In genomic region chr2:230358305-230358704, GRCh38 we compare ENCODE assay signal across 21 cellular contexts. TPM values are rescaled to one million over a fixed set of nuclear protein-coding genes. Genes with fewer than 3 reads are reported as not detected.
DNase-seq lines count a peak whose midpoint lies in the region; ATAC-seq and TF ChIP-seq lines count a peak whose summit lies in the region.
"Had no signal": no experiment of that assay in that cellular context is flagged by ENCODE, and none has a peak within 500 bp of the region (broad histone marks: within the 10 kb centered on the region; RNA-seq: fewer than 3 reads in every experiment).

No MANE protein-coding gene starts in this region.

- DNase-seq in AG08395 (ENCODE audit: low spot score): peak; percentile 12
- peak; percentile 58 for DNase-seq in HCEC 1CT
- DNase-seq in fibroblast of the aortic adventitia (ENCODE audit: low read depth): peak; percentile 52
- no peak for DNase-seq in NCI-H2171 treated with DMSO at 0.1 percent for 48 hours (lab: John Stamatoyannopoulos, UW)
- no peak for DNase-seq in HK-2 (ENCODE audit: unreplicated experiment)
- DNase-seq in DMS114 treated with DMSO at 0.1 percent for 48 hours (lab: John Stamatoyannopoulos, UW; ENCODE audit: unreplicated experiment): no peak
- DNase-seq: activated CD4-positive, alpha-beta T cell treated with anti-CD3 and anti-CD28 coated beads for 1 hour; activated CD8-positive, alpha-beta memory T cell treated with anti-CD3 and anti-CD28 coated beads, Interleukin-2, amount 10 ng/mL, durations not matched to agents 7 days and 5 days; activated effector memory CD4-positive, alpha-beta T cell treated with anti-CD3 and anti-CD28 coated beads, Interleukin-2, amount 50 U/mL, for 16 hours; aorta; CD4-positive, alpha-beta T cell; DMS79 treated with DMSO at 0.1 percent for 48 hours; H9; heart left ventricle; lower lobe of right lung; naive B cell; NCI-H526; pancreas had no signal

- no peak overlapping the region for H3K4me3 ChIP-seq in fibroblast of the aortic adventitia (ENCODE audit: low read depth, low read length)
- H3K4me3 ChIP-seq: heart left ventricle, lower lobe of right lung, pancreas had no signal

- H3K9me3 Mint-ChIP-seq in activated T-helper 17 cell treated with anti-CD3 and anti-CD28 coated beads, Interleukin-2, amount 50 U/mL, for 72 hours: no peaks in the 10 kb centered on the region

- TF ChIP-seq CTCF in fibroblast of the aortic adventitia (IDR thresholded peaks at IDR 0.05; ENCODE audit: insufficient read depth, low read length): no peak

- H3K27ac Mint-ChIP-seq in activated T-helper 17 cell treated with anti-CD3 and anti-CD28 coated beads, Interleukin-2, amount 50 U/mL, for 72 hours: no peak overlapping the region
- H3K27ac Mint-ChIP-seq: activated CD8-positive, alpha-beta memory T cell treated with anti-CD3 and anti-CD28 coated beads, Interleukin-2, amount 10 ng/mL, durations not matched to agents 7 days and 5 days; CD4-positive, alpha-beta T cell; H9; T-helper 2 cell treated with Interferon-gamma antibody and Interleukin-4, amounts not matched to agents 5 μg/mL and 100 μg/mL, for 36 hours had no signal

- ATAC-seq in activated T-helper 17 cell treated with anti-CD3 and anti-CD28 coated beads, Interleukin-2, amount 50 U/mL, for 72 hours (replicated peaks): peak; percentile 63
- ATAC-seq in GM18909 (IDR thresholded peaks at IDR 0.05; ENCODE audit: poor library complexity, unreplicated experiment): no peak
- ATAC-seq: activated CD8-positive, alpha-beta memory T cell treated with anti-CD3 and anti-CD28 coated beads, Interleukin-2, amount 10 ng/mL, durations not matched to agents 7 days and 5 days; heart left ventricle; lower lobe of right lung; pancreas had no signal

- H3K4me3 Mint-ChIP-seq in activated T-helper 17 cell treated with anti-CD3 and anti-CD28 coated beads, Interleukin-2, amount 50 U/mL, for 72 hours: no peak overlapping the region
- H3K4me3 Mint-ChIP-seq: activated CD8-positive, alpha-beta memory T cell treated with anti-CD3 and anti-CD28 coated beads, Interleukin-2, amount 10 ng/mL, durations not matched to agents 7 days and 5 days; CD4-positive, alpha-beta T cell; H9; naive B cell; T-helper 2 cell treated with Interferon-gamma antibody and Interleukin-4, amounts not matched to agents 5 μg/mL and 100 μg/mL, for 36 hours had no signal

- peaks cover 20% of the 10 kb centered on the region for H3K4me1 Mint-ChIP-seq in activated T-helper 17 cell treated with anti-CD3 and anti-CD28 coated beads, Interleukin-2, amount 50 U/mL, for 72 hours
- H3K4me1 Mint-ChIP-seq: H9 had no signal

- H3K27me3 Mint-ChIP-seq in activated T-helper 17 cell treated with anti-CD3 and anti-CD28 coated beads, Interleukin-2, amount 50 U/mL, for 72 hours: no peaks in the 10 kb centered on the region
- H3K27me3 Mint-ChIP-seq: activated CD8-positive, alpha-beta memory T cell treated with anti-CD3 and anti-CD28 coated beads, Interleukin-2, amount 10 ng/mL, durations not matched to agents 7 days and 5 days; CD4-positive, alpha-beta T cell; naive B cell had no signal

- peaks cover 71% of the 10 kb centered on the region for H3K36me3 Mint-ChIP-seq in activated T-helper 17 cell treated with anti-CD3 and anti-CD28 coated beads, Interleukin-2, amount 50 U/mL, for 72 hours (ENCODE audit: low read depth)

RNA-seq across cellular contexts. Expression of gene SP140L, which starts 31.3 kb away (rescaled TPM):
- 10 to 100 TPM; 45.1 to 70.4 TPM for total RNA-seq in activated T-helper 17 cell treated with anti-CD3 and anti-CD28 coated beads, Interleukin-2, amount 50 U/mL, for 72 hours
- total RNA-seq in fibroblast of the aortic adventitia (ENCODE audit: low replicate concordance): 13.7 and 16.0 TPM in 2 replicates

RNA-seq across cellular contexts. Expression of gene SP100, which starts 57.7 kb away (rescaled TPM):
- total RNA-seq in activated T-helper 17 cell treated with anti-CD3 and anti-CD28 coated beads, Interleukin-2, amount 50 U/mL, for 72 hours: 100 to 1,000 TPM; 131 to 175 TPM
- 151 and 169 TPM in 2 replicates for total RNA-seq in fibroblast of the aortic adventitia (ENCODE audit: low replicate concordance)

Comparison
In these comparisons a context has a peak if more than half of its experiments do, and no peak if none do; other contexts are left out.
1. DNase-seq: peak in AG08395 (single experiment), HCEC 1CT (single experiment) and fibroblast of the aortic adventitia (single experiment); none in NCI-H2171 treated with DMSO at 0.1 percent for 48 hours (single experiment), HK-2 (single experiment) and DMS114 treated with DMSO at 0.1 percent for 48 hours (single experiment).